18 cellular contexts compared by ENCODE assay signal in the genomic region with DNA sequence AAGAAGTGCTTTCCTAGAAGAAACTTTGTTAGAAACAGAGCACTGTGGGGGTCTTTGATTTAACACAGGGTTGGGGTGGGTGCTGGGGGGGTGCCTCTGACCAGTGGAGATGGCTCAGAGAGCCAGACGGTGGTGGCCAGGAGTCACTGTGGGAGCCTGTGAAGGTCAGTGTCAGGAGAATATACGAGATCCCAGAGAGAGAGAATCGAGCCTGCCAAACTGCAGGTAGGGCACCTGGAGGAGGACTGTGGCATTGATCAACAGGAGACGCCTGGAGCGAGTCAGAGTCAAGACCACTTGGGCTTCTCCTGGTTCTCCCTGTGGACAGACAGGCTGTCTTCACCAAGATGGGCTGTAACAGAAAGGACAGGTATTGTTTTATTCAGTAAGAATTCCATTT.
DNase-seq lines count a peak whose midpoint lies in the region; ATAC-seq and TF ChIP-seq lines count a peak whose summit lies in the region.
"Had no signal": no experiment of that assay in that cellular context is flagged by ENCODE, and none has a peak within 500 bp of the region (broad histone marks: within the 10 kb centered on the region; RNA-seq: fewer than 3 reads in every experiment).

No MANE protein-coding gene starts in this region.

- H3K4me2 ChIP-seq in GM23338: no peak overlapping the region

- H2AFZ ChIP-seq in GM23338: no peak overlapping the region

- H3K4me1 ChIP-seq in GM23338 (ENCODE audit: insufficient read depth) (no peaks in the 10 kb centered on the region), endodermal cell (ENCODE audit: control insufficient read depth, insufficient read depth, low read length) (no peaks in the 10 kb centered on the region), lung (ENCODE audit: control insufficient read depth in 2 of 2, insufficient read depth in 2 of 2, low read length in 2 of 2) (no peaks in the 10 kb centered on the region), prostate gland (replicated peaks) (no peaks in the 10 kb centered on the region)
- H3K4me1 ChIP-seq: BE2C, Caco-2 had no signal

- no peak for TF ChIP-seq POLR2A in prostate gland (IDR thresholded peaks at IDR 0.05)

- intact Hi-C loops in prostate gland (cut with DNase I): no loop called here
- intact Hi-C loops in posterior vena cava (cut with DNase I): loop anchor here (5.0 to 10.0 kb wide), 2 partner anchors 233 to 1851 kb away; a partner anchor contains a TSS

- no peaks in the 10 kb centered on the region for H3K9me3 ChIP-seq in endodermal cell (ENCODE audit: control insufficient read depth, low read length)
- peaks cover 0 to 5% of the 10 kb centered on the region in 2 donors for H3K9me3 ChIP-seq in lung (ENCODE audit: control insufficient read depth in 2 of 2, insufficient read depth in 1 of 2, low read length in 1 of 2)
- no peaks in the 10 kb centered on the region for H3K9me3 ChIP-seq in prostate gland
- H3K9me3 ChIP-seq: BE2C, Caco-2 had no signal

- H3K4me1 Mint-ChIP-seq in GM23338 (peaks cover 3% of the 10 kb centered on the region; the same call in 2 of the 3 replicates), endodermal cell (peaks cover under 1% of the 10 kb centered on the region)
- H3K4me1 Mint-ChIP-seq: CD4-positive, CD25-positive, alpha-beta regulatory T cell; CD8-positive, alpha-beta memory T cell had no signal

- H3K4me3 Mint-ChIP-seq in GM23338 (no peak overlapping the region), endodermal cell (no peak overlapping the region)
- H3K4me3 Mint-ChIP-seq: CD4-positive, CD25-positive, alpha-beta regulatory T cell; CD8-positive, alpha-beta memory T cell; HFFc6 had no signal

- no peak overlapping the region for H3K9ac ChIP-seq in endodermal cell (ENCODE audit: extremely low read depth, low read length, poor library complexity, severe bottlenecking)

- H3K9me2 ChIP-seq in GM23338 (ENCODE audit: insufficient read depth): peaks cover 5% of the 10 kb centered on the region; the same call in 1 of the 2 replicates

- H3K36me3 Mint-ChIP-seq in GM23338 (ENCODE audit: low read depth) (no peaks in the 10 kb centered on the region), endodermal cell (ENCODE audit: low read depth) (no peaks in the 10 kb centered on the region)
- H3K36me3 Mint-ChIP-seq: CD4-positive, CD25-positive, alpha-beta regulatory T cell had no signal

- H3K4me3 ChIP-seq in GM23338 (no peak overlapping the region), endodermal cell (ENCODE audit: low read length) (no peak overlapping the region), lung (no peak overlapping the region), prostate gland (no peak overlapping the region)

- WGBS in endodermal cell (ENCODE audit: insufficient coverage in 1 of 2, insufficient read length in 1 of 2), 2 experiments: 83 to 92% methylated on average over 5 of the region's 5 CpGs
- WGBS in lung, 2 donors: 85 to 89% methylated on average over 5 of the region's 5 CpGs
- WGBS in prostate gland: 88% methylated on average over 5 of the region's 5 CpGs

- no peaks in the 10 kb centered on the region for H3K36me3 ChIP-seq in GM23338 (ENCODE audit: insufficient read depth)
- H3K36me3 ChIP-seq in endodermal cell (ENCODE audit: control insufficient read depth, insufficient read depth, low read length): no peaks in the 10 kb centered on the region
- H3K36me3 ChIP-seq in lung (ENCODE audit: control insufficient read depth in 2 of 2, insufficient read depth in 2 of 2, low read length in 2 of 2): no peaks in the 10 kb centered on the region
- H3K36me3 ChIP-seq in prostate gland: no peaks in the 10 kb centered on the region
- H3K36me3 ChIP-seq: BE2C had no signal

- H3K9me3 Mint-ChIP-seq in GM23338 (no peaks in the 10 kb centered on the region), endodermal cell (no peaks in the 10 kb centered on the region)
- H3K9me3 Mint-ChIP-seq: CD4-positive, CD25-positive, alpha-beta regulatory T cell; CD8-positive, alpha-beta memory T cell; HFFc6 had no signal

- peak; percentile 21; the same call in 1 of the 3 replicates for ATAC-seq in GM23338
- no peak for ATAC-seq in lung (ENCODE audit: insufficient read depth, low FRiP score)
- ATAC-seq in HG02759 (IDR thresholded peaks at IDR 0.05; ENCODE audit: unreplicated experiment): no peak
- ATAC-seq in HG03439 (IDR thresholded peaks at IDR 0.05; ENCODE audit: unreplicated experiment): no peak
- ATAC-seq: HCT116 had no signal

- H3K79me2 ChIP-seq in GM23338 (replicated peaks; ENCODE audit: insufficient read depth): no peaks in the 10 kb centered on the region

- H4K20me1 ChIP-seq in GM23338 (replicated peaks; ENCODE audit: insufficient read depth): no peaks in the 10 kb centered on the region

- TF ChIP-seq CTCF in GM23338 (conservative IDR thresholded peaks at IDR 0.05; ENCODE audit: low read depth in 2 of 2) (no peak), endodermal cell (conservative IDR thresholded peaks at IDR 0.05) (peak; percentile 27), lung (IDR thresholded peaks at IDR 0.05; ENCODE audit: control extremely low read depth, extremely low read depth) (no peak), prostate gland (IDR thresholded peaks at IDR 0.05) (no peak)

- H3F3A ChIP-seq in GM23338 (replicated peaks; ENCODE audit: low read depth): no peaks in the 10 kb centered on the region

- H3K27me3 ChIP-seq in GM23338 (ENCODE audit: insufficient read depth) (no peaks in the 10 kb centered on the region), endodermal cell (ENCODE audit: control insufficient read depth, insufficient read depth, low read length, poor library complexity, severe bottlenecking) (peaks cover 3% of the 10 kb centered on the region), lung (ENCODE audit: control insufficient read depth, insufficient read depth) (no peaks in the 10 kb centered on the region), prostate gland (replicated peaks; ENCODE audit: insufficient read depth) (no peaks in the 10 kb centered on the region)
- H3K27me3 ChIP-seq: BE2C had no signal

- H3K27ac ChIP-seq in GM23338 (ENCODE audit: low read depth) (no peak overlapping the region), endodermal cell (ENCODE audit: low read depth, low read length) (no peak overlapping the region), lung (ENCODE audit: low read depth in 1 of 2, low read length in 1 of 2) (no peak overlapping the region), prostate gland (no peak overlapping the region)

- DNase-seq in GM23338 (ENCODE audit: low spot score) (no peak), endodermal cell (no peak), lung (ENCODE audit: low spot score) (peak; percentile 27), prostate gland (ENCODE audit: low spot score) (peak; percentile 1), posterior vena cava (ENCODE audit: low spot score) (no peak), A172 (ENCODE audit: low spot score) (no peak)
- DNase-seq: ACHN; BE2C; C1 segment of cervical spinal cord; Caco-2; CD4-positive, CD25-positive, alpha-beta regulatory T cell; CD8-positive, alpha-beta memory T cell; GOT3; H7; HFFc6 had no signal

- H3K27ac Mint-ChIP-seq in GM23338 (no peak overlapping the region), endodermal cell (no peak overlapping the region)
- H3K27ac Mint-ChIP-seq: CD4-positive, CD25-positive, alpha-beta regulatory T cell; HFFc6 had no signal

- no peaks in the 10 kb centered on the region for H3K27me3 Mint-ChIP-seq in GM23338 (ENCODE audit: insufficient read depth, low read depth, poor library complexity)
- peaks cover 5% of the 10 kb centered on the region for H3K27me3 Mint-ChIP-seq in endodermal cell (ENCODE audit: insufficient read depth)
- H3K27me3 Mint-ChIP-seq: CD4-positive, CD25-positive, alpha-beta regulatory T cell had no signal

TF ChIP-seq in GM23338, 12 proteins besides CTCF, POLR2A, EP300 and RAD21 (continues in another document):
- TF ChIP-seq CREB1 (CRISPR knock-in tag; IDR thresholded peaks at IDR 0.05; ENCODE audit: low read depth) (no peak), EZH2phosphoT487 (IDR thresholded peaks at IDR 0.05; ENCODE audit: unreplicated experiment) (no peak), POLR2AphosphoS5 (IDR thresholded peaks at IDR 0.05; ENCODE audit: low read depth) (no peak), ZNF331 (CRISPR knock-in tag; IDR thresholded peaks at IDR 0.05; ENCODE audit: low read depth) (no peak), ZNF114 (CRISPR knock-in tag; IDR thresholded peaks at IDR 0.05) (no peak)
- TF ChIP-seq, protein P1, sequence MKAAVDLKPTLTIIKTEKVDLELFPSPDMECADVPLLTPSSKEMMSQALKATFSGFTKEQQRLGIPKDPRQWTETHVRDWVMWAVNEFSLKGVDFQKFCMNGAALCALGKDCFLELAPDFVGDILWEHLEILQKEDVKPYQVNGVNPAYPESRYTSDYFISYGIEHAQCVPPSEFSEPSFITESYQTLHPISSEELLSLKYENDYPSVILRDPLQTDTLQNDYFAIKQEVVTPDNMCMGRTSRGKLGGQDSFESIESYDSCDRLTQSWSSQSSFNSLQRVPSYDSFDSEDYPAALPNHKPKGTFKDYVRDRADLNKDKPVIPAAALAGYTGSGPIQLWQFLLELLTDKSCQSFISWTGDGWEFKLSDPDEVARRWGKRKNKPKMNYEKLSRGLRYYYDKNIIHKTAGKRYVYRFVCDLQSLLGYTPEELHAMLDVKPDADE (IDR thresholded peaks at IDR 0.05): no peak
- TF ChIP-seq, protein P2, sequence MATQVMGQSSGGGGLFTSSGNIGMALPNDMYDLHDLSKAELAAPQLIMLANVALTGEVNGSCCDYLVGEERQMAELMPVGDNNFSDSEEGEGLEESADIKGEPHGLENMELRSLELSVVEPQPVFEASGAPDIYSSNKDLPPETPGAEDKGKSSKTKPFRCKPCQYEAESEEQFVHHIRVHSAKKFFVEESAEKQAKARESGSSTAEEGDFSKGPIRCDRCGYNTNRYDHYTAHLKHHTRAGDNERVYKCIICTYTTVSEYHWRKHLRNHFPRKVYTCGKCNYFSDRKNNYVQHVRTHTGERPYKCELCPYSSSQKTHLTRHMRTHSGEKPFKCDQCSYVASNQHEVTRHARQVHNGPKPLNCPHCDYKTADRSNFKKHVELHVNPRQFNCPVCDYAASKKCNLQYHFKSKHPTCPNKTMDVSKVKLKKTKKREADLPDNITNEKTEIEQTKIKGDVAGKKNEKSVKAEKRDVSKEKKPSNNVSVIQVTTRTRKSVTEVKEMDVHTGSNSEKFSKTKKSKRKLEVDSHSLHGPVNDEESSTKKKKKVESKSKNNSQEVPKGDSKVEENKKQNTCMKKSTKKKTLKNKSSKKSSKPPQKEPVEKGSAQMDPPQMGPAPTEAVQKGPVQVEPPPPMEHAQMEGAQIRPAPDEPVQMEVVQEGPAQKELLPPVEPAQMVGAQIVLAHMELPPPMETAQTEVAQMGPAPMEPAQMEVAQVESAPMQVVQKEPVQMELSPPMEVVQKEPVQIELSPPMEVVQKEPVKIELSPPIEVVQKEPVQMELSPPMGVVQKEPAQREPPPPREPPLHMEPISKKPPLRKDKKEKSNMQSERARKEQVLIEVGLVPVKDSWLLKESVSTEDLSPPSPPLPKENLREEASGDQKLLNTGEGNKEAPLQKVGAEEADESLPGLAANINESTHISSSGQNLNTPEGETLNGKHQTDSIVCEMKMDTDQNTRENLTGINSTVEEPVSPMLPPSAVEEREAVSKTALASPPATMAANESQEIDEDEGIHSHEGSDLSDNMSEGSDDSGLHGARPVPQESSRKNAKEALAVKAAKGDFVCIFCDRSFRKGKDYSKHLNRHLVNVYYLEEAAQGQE (IDR thresholded peaks at IDR 0.05; ENCODE audit: unreplicated experiment): no peak

Comparison
In these comparisons a context has a peak if more than half of its experiments do, and no peak if none do; other contexts are left out.
1. DNase-seq: peak in lung (single experiment) and prostate gland (single experiment); none in GM23338 (single experiment), endodermal cell (single experiment), posterior vena cava (single experiment) and A172 (single experiment).